Comparison of ENCODE assay signal across 15 cellular contexts in the genomic region with DNA sequence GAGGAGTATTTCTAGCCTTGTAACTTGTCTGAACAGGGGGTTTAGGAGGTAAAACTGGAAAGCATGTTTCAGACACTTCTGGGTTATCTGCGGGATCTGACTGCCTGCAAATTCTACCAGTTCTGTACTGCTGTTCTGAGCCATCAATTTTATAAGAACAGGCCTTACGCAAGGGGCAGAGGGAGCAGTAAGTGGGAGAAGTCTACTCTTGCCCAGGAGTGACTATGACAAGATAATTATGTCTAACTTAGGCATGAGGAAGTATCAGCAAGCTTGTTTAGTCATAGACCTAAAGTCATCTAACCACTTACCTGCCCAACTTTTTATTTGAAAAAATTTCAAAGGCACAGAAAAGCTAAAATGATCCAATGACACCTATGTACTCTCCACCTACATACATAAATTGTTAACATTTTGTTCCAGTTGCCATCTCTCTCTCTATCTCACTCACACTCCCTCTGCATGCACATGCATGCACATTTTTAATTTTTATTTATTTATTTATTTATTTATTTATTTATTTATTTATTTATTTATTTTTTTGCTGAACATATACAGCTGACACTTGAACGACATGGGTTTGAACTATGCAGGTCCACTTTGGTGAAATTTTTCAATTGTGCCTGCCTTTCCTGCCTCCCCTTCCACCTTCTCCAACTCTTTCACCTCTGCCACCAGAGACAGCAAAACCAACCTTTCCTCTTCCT. TPM values are rescaled to one million over a fixed set of nuclear protein-coding genes. Genes with fewer than 3 reads are reported as not detected.
"Had no signal": no experiment of that assay in that cellular context is flagged by ENCODE, and none has a peak within 500 bp of the region (broad histone marks: within the 10 kb centered on the region; RNA-seq: fewer than 3 reads in every experiment).

No MANE protein-coding gene starts in this region.

- H3K9me3 ChIP-seq: gastrocnemius medialis, ovary, sigmoid colon, testis had no signal

- H3K4me1 ChIP-seq: gastrocnemius medialis, heart right ventricle, sigmoid colon, spleen, testis had no signal

- H3K27ac ChIP-seq: gastrocnemius medialis, heart right ventricle, ovary, sigmoid colon, spleen, testis, VCaP had no signal

- H3K36me3 ChIP-seq: gastrocnemius medialis, heart right ventricle, ovary, sigmoid colon, spleen had no signal

- H3K27me3 ChIP-seq: gastrocnemius medialis, ovary, sigmoid colon, spleen, testis had no signal

- DNase-seq: activated CD8-positive, alpha-beta memory T cell treated with anti-CD3 and anti-CD28 coated beads for 24 hours; activated naive CD4-positive, alpha-beta T cell; activated naive CD8-positive, alpha-beta T cell treated with anti-CD3 and anti-CD28 coated beads, Interleukin-2, amount 10 ng/mL, durations not matched to agents 7 days and 5 days; effector CD8-positive, alpha-beta T cell; gastrocnemius medialis; heart right ventricle; naive thymus-derived CD4-positive, alpha-beta T cell; ovary; sigmoid colon; spleen; T-cell; T1000; testis had no signal

- FAIRE-seq: endothelial cell of umbilical vein had no signal

- ATAC-seq: gastrocnemius medialis; heart right ventricle; naive thymus-derived CD4-positive, alpha-beta T cell; T-cell had no signal

- H3K4me3 ChIP-seq: gastrocnemius medialis, heart right ventricle, ovary, sigmoid colon, spleen, testis had no signal

RNA-seq across cellular contexts. Expression of a gene that starts 18.4 kb away (rescaled TPM):
- polyA plus RNA-seq: naive thymus-derived CD4-positive, alpha-beta T cell had no signal
